15 cellular contexts compared by ENCODE assay signal in genomic region chr19:7963566-7963965, GRCh38. TPM values are rescaled to one million over a fixed set of nuclear protein-coding genes. Genes with fewer than 3 reads are reported as not detected.
A peak's percentile ranks its signal among the peaks of the same experiment; 100 is the strongest.
DNase-seq lines count a peak whose midpoint lies in the region; ATAC-seq, FAIRE-seq and TF ChIP-seq lines count a peak whose summit lies in the region.
"Had no signal": no experiment of that assay in that cellular context is flagged by ENCODE, and none has a peak within 500 bp of the region (broad histone marks: within the 10 kb centered on the region; RNA-seq: fewer than 3 reads in every experiment).

No MANE protein-coding gene starts in this region.

- peaks cover 3% of the 10 kb centered on the region for H3K4me1 Mint-ChIP-seq in activated CD8-positive, alpha-beta memory T cell treated with anti-CD3 and anti-CD28 coated beads, Interleukin-2, amount 10 ng/mL, durations not matched to agents 7 days and 5 days

- H3K9ac ChIP-seq in kidney (ENCODE audit: low read length in 2 of 2), result no peak overlapping the region
- H3K9ac ChIP-seq: BLaER1 treated with 17β-estradiol and CSF1 and Interleukin-3, amounts not matched to agents 10 nM and 100 nM; GM23248 had no signal

- H3K4me3 Mint-ChIP-seq in activated CD8-positive, alpha-beta memory T cell treated with anti-CD3 and anti-CD28 coated beads, Interleukin-2, amount 10 ng/mL, durations not matched to agents 7 days and 5 days, result no peak overlapping the region
- H3K4me3 Mint-ChIP-seq: CD4-positive, CD25-positive, alpha-beta regulatory T cell had no signal

- intact Hi-C loops in left cardiac atrium (cut with DNase I), result no loop called here
- intact Hi-C loops in left ventricle myocardium superior (cut with micrococcal nuclease), result no loop called here
- intact Hi-C loops in kidney (cut with DNase I), result no loop called here

- CTCF ChIA-PET in activated CD8-positive, alpha-beta memory T cell treated with anti-CD3 and anti-CD28 coated beads, Interleukin-2, amount 10 ng/mL, durations not matched to agents 7 days and 5 days (lab: Charles Lee), result no interaction called here

- H3K27me3 Mint-ChIP-seq in activated CD8-positive, alpha-beta memory T cell treated with anti-CD3 and anti-CD28 coated beads, Interleukin-2, amount 10 ng/mL, durations not matched to agents 7 days and 5 days, result no peaks in the 10 kb centered on the region
- H3K27me3 Mint-ChIP-seq: CD4-positive, CD25-positive, alpha-beta regulatory T cell had no signal

- no peak overlapping the region for H3K27ac ChIP-seq in kidney (ENCODE audit: low read depth in 2 of 2, low read length in 2 of 2)
- H3K27ac ChIP-seq: BLaER1 treated with 17β-estradiol and CSF1 and Interleukin-3, amounts not matched to agents 10 nM and 100 nM; GM23248 had no signal

- H3K27ac Mint-ChIP-seq in activated CD8-positive, alpha-beta memory T cell treated with anti-CD3 and anti-CD28 coated beads, Interleukin-2, amount 10 ng/mL, durations not matched to agents 7 days and 5 days, result no peak overlapping the region
- H3K27ac Mint-ChIP-seq: CD4-positive, CD25-positive, alpha-beta regulatory T cell had no signal

- peak; percentile 49 for DNase-seq in left cardiac atrium
- DNase-seq in left ventricle myocardium superior, result no peak
- peak; percentile 72 for DNase-seq in kidney
- no peak for DNase-seq in activated CD8-positive, alpha-beta memory T cell treated with anti-CD3 and anti-CD28 coated beads, Interleukin-2, amount 10 ng/mL, durations not matched to agents 7 days and 5 days
- no peak for DNase-seq in cortex of kidney (lab: John Stamatoyannopoulos, UW)
- DNase-seq: ACHN; Calu3; CD4-positive, CD25-positive, alpha-beta regulatory T cell; DMS 273 treated with DMSO at 0.1 percent for 48 hours; GM23248 had no signal

- peaks cover 10 to 22% of the 10 kb centered on the region in 2 donors for H3K4me1 ChIP-seq in kidney (ENCODE audit: control insufficient read depth in 1 of 2, insufficient read depth in 1 of 2, low read depth in 1 of 2, low read length in 2 of 2)

- peaks cover 20% of the 10 kb centered on the region for H3K36me3 Mint-ChIP-seq in activated CD8-positive, alpha-beta memory T cell treated with anti-CD3 and anti-CD28 coated beads, Interleukin-2, amount 10 ng/mL, durations not matched to agents 7 days and 5 days

- FAIRE-seq in kidney (lab: Jason Lieb, UNC), result no peak
- FAIRE-seq: H54, HTR-8/SVneo had no signal

- no peak overlapping the region for H3K4me3 ChIP-seq in kidney (ENCODE audit: low read length in 2 of 2)
- H3K4me3 ChIP-seq: BLaER1 treated with 17β-estradiol and CSF1 and Interleukin-3, amounts not matched to agents 10 nM and 100 nM; GM23248 had no signal

- ATAC-seq in left cardiac atrium (peak in 1 of 2 donors; percentile 10), left ventricle myocardium superior (no peak)
- no peak for ATAC-seq in activated CD8-positive, alpha-beta memory T cell treated with anti-CD3 and anti-CD28 coated beads, Interleukin-2, amount 10 ng/mL, durations not matched to agents 7 days and 5 days
- ATAC-seq: HCT116 had no signal

- no peaks in the 10 kb centered on the region for H3K9me3 ChIP-seq in kidney (ENCODE audit: control insufficient read depth in 1 of 2, low read length in 2 of 2)
- H3K9me3 ChIP-seq: BLaER1 treated with 17β-estradiol and CSF1 and Interleukin-3, amounts not matched to agents 10 nM and 100 nM had no signal

- peaks cover 19 to 31% of the 10 kb centered on the region in 2 donors for H3K36me3 ChIP-seq in kidney (ENCODE audit: control insufficient read depth in 1 of 2, insufficient read depth in 2 of 2, low read length in 2 of 2)

- H3K9me3 Mint-ChIP-seq in activated CD8-positive, alpha-beta memory T cell treated with anti-CD3 and anti-CD28 coated beads, Interleukin-2, amount 10 ng/mL, durations not matched to agents 7 days and 5 days (ENCODE audit: low read depth), result no peaks in the 10 kb centered on the region
- H3K9me3 Mint-ChIP-seq: CD4-positive, CD25-positive, alpha-beta regulatory T cell had no signal

- no peak for TF ChIP-seq CTCF in kidney (IDR thresholded peaks at IDR 0.05; ENCODE audit: borderline replicate concordance, extremely low read depth, insufficient read depth)

RNA-seq across cellular contexts. Expression of gene TIMM44, which starts 20.1 kb away (rescaled TPM):
- total RNA-seq in left cardiac atrium (10 to 100 TPM; 70.6 to 73.8 TPM), left ventricle myocardium superior (115 TPM), kidney (57.8 TPM)
- polyA plus RNA-seq in kidney (ENCODE audit: insufficient read depth, low read depth, low replicate concordance), result 46.7 TPM
- total RNA-seq in activated CD8-positive, alpha-beta memory T cell treated with anti-CD3 and anti-CD28 coated beads, Interleukin-2, amount 10 ng/mL, durations not matched to agents 7 days and 5 days, result 10 to 100 TPM; 63.7 to 76.4 TPM

RNA-seq across cellular contexts. Expression of gene CTXN1, which starts 37.6 kb away (rescaled TPM):
- total RNA-seq in left cardiac atrium (under 1 TPM; 0.91 to 0.97 TPM), left ventricle myocardium superior (0.20 TPM), kidney (25.9 TPM)
- 8.9 TPM for polyA plus RNA-seq in kidney (ENCODE audit: insufficient read depth, low read depth, low replicate concordance)
- total RNA-seq in activated CD8-positive, alpha-beta memory T cell treated with anti-CD3 and anti-CD28 coated beads, Interleukin-2, amount 10 ng/mL, durations not matched to agents 7 days and 5 days, result under 1 TPM in 1 of 2 experiments, not detected in 1; 0.23 TPM
- total RNA-seq: CD4-positive, CD25-positive, alpha-beta regulatory T cell had no signal
- polyA plus RNA-seq: CD4-positive, CD25-positive, alpha-beta regulatory T cell had no signal

RNA-seq across cellular contexts. Expression of gene ELAVL1, which starts 41.9 kb away (rescaled TPM):
- total RNA-seq in left cardiac atrium (10 to 100 TPM; 51.6 to 68.3 TPM), left ventricle myocardium superior (53.3 TPM), kidney (64.7 TPM)
- 34.6 TPM for polyA plus RNA-seq in kidney (ENCODE audit: insufficient read depth, low read depth, low replicate concordance)
- total RNA-seq in activated CD8-positive, alpha-beta memory T cell treated with anti-CD3 and anti-CD28 coated beads, Interleukin-2, amount 10 ng/mL, durations not matched to agents 7 days and 5 days, result 100 to 1,000 TPM; 119 to 150 TPM

RNA-seq across cellular contexts. Expression of gene SNAPC2, which starts 43.4 kb away (rescaled TPM):
- 10 to 100 TPM in 1 of 2 donors, 1 to 10 TPM in 1; 9.6 to 13.9 TPM for total RNA-seq in left cardiac atrium
- total RNA-seq in left ventricle myocardium superior, result 9.7 TPM
- 18.4 TPM for total RNA-seq in kidney
- 24.3 TPM for polyA plus RNA-seq in kidney (ENCODE audit: insufficient read depth, low read depth, low replicate concordance)
- 10 to 100 TPM; 18.0 to 24.0 TPM for total RNA-seq in activated CD8-positive, alpha-beta memory T cell treated with anti-CD3 and anti-CD28 coated beads, Interleukin-2, amount 10 ng/mL, durations not matched to agents 7 days and 5 days

RNA-seq across cellular contexts. Expression of gene TGFBR3L, which starts 48.9 kb away (rescaled TPM):
- total RNA-seq in left cardiac atrium (10 to 100 TPM in 1 of 2 donors, 1 to 10 TPM in 1; 9.7 to 13.6 TPM), left ventricle myocardium superior (11.4 TPM), kidney (0.44 TPM)
- 1.5 TPM for polyA plus RNA-seq in kidney (ENCODE audit: insufficient read depth, low read depth, low replicate concordance)
- total RNA-seq in activated CD8-positive, alpha-beta memory T cell treated with anti-CD3 and anti-CD28 coated beads, Interleukin-2, amount 10 ng/mL, durations not matched to agents 7 days and 5 days, result 1 to 10 TPM; 7.7 to 9.1 TPM
- total RNA-seq: A172 had no signal
- polyA plus RNA-seq: CD4-positive, CD25-positive, alpha-beta regulatory T cell had no signal

Comparison
In these comparisons a context has a peak if more than half of its experiments do, and no peak if none do; other contexts are left out.
1. DNase-seq: peak in left cardiac atrium (single experiment) and kidney (single experiment); none in left ventricle myocardium superior (single experiment), activated CD8-positive, alpha-beta memory T cell treated with anti-CD3 and anti-CD28 coated beads, Interleukin-2, amount 10 ng/mL, durations not matched to agents 7 days and 5 days (single experiment) and cortex of kidney (single experiment).
2. RNA of gene CTXN1, which starts 37.6 kb away (total RNA-seq): 25.9 TPM in kidney (single experiment); 0.91 to 0.97 TPM in left cardiac atrium, 0.23 TPM in activated CD8-positive, alpha-beta memory T cell treated with anti-CD3 and anti-CD28 coated beads, Interleukin-2, amount 10 ng/mL, durations not matched to agents 7 days and 5 days and 0.20 TPM in left ventricle myocardium superior (single experiment); every median in the first group is over 10 times any median in the second.